ENCODE assay signal across 1 cellular context in genomic region chr11:66638177-66639065, GRCh38.
TF ChIP-seq lines count a peak whose summit lies in the region.

Gene RBM4 (plus strand): TSS chr11:66638703. CDS start chr11:66639712, 1,009 bp downstream.

TF ChIP-seq in K562, 482 proteins besides CTCF, POLR2A, EP300 and RAD21 (continued from another document):
- no peak for TF ChIP-seq ZKSCAN1 (IDR thresholded peaks at IDR 0.05; ENCODE audit: low read depth, low read length)
- peak; percentile 97 for TF ChIP-seq ZNF592 (IDR thresholded peaks at IDR 0.05)
- no peak for TF ChIP-seq ZNF785 (CRISPR knock-in tag; IDR thresholded peaks at IDR 0.05)
- TF ChIP-seq CREB3L1 (IDR thresholded peaks at IDR 0.05; ENCODE audit: borderline replicate concordance, low read depth): peak; percentile 63; the same call in 1 of the 2 replicates
- peak; percentile 25; the same call in 1 of the 2 replicates for TF ChIP-seq ZBTB17 (CRISPR knock-in tag; IDR thresholded peaks at IDR 0.05)
- TF ChIP-seq NCOA6 (IDR thresholded peaks at IDR 0.05): no peak
- no peak for TF ChIP-seq ZFP91 (CRISPR knock-in tag; IDR thresholded peaks at IDR 0.05)
- no peak for TF ChIP-seq TEAD2 (tag; IDR thresholded peaks at IDR 0.05)
- peak in 1 of 2 experiments; percentile 65; a peak in 1 of 4 replicates for TF ChIP-seq SIN3A (IDR thresholded peaks at IDR 0.05; ENCODE audit: borderline replicate concordance in 2 of 2, control insufficient read depth in 1 of 2, low read depth in 2 of 2, low read length in 2 of 2)
- no peak for TF ChIP-seq ZNF133 (CRISPR knock-in tag; IDR thresholded peaks at IDR 0.05)
- no peak for TF ChIP-seq MBD1 (CRISPR knock-in tag; IDR thresholded peaks at IDR 0.05)
- no peak; the same call in 1 of the 2 replicates for TF ChIP-seq ZNF384 (IDR thresholded peaks at IDR 0.05; ENCODE audit: low read depth, low read length)
- TF ChIP-seq PCBP1 (IDR thresholded peaks at IDR 0.05; ENCODE audit: low read depth, low read length, poor library complexity, severe bottlenecking): no peak
- TF ChIP-seq RERE (CRISPR knock-in tag; IDR thresholded peaks at IDR 0.05; ENCODE audit: borderline replicate concordance): no peak
- TF ChIP-seq ETS2 (tag; IDR thresholded peaks at IDR 0.05; ENCODE audit: borderline replicate concordance, poor library complexity, severe bottlenecking): no peak
- TF ChIP-seq NFRKB (IDR thresholded peaks at IDR 0.05; ENCODE audit: low read depth): peak; percentile 93
- no peak; the same call in 1 of the 2 replicates for TF ChIP-seq TOE1 (IDR thresholded peaks at IDR 0.05; ENCODE audit: borderline replicate concordance)
- TF ChIP-seq TOE1 (CRISPR knock-in tag; IDR thresholded peaks at IDR 0.05; ENCODE audit: borderline replicate concordance, low read depth): peak; percentile 70; the same call in 1 of the 2 replicates
- TF ChIP-seq ILK (tag; IDR thresholded peaks at IDR 0.05; ENCODE audit: borderline replicate concordance, low read depth): no peak
- TF ChIP-seq CAMTA2 (CRISPR knock-in tag; conservative IDR thresholded peaks at IDR 0.05): no peak
- no peak for TF ChIP-seq NUFIP1 (IDR thresholded peaks at IDR 0.05; ENCODE audit: partially characterized antibody)
- TF ChIP-seq BMI1 (IDR thresholded peaks at IDR 0.05; ENCODE audit: low read length): no peak
- no peak for TF ChIP-seq KHSRP (IDR thresholded peaks at IDR 0.05)
- no peak for TF ChIP-seq ZNF311 (CRISPR knock-in tag; IDR thresholded peaks at IDR 0.05)
- peak; percentile 26; the same call in 1 of the 2 replicates for TF ChIP-seq ESRRB (CRISPR knock-in tag; IDR thresholded peaks at IDR 0.05; ENCODE audit: borderline replicate concordance)
- TF ChIP-seq BDP1 (IDR thresholded peaks at IDR 0.05; ENCODE audit: insufficient read depth, insufficient read length): no peak
- TF ChIP-seq TAL1 (IDR thresholded peaks at IDR 0.05): no peak
- no peak for TF ChIP-seq ZNF143 (CRISPR knock-in tag; IDR thresholded peaks at IDR 0.05)
- peak; percentile 93 for TF ChIP-seq RBBP5 (IDR thresholded peaks at IDR 0.05; ENCODE audit: borderline replicate concordance, insufficient read depth, low read length, poor library complexity, severe bottlenecking)
- 0 out of 2 replicates have a peak, but pooled peaks have one; percentile 8 for TF ChIP-seq ELF1 (tag; IDR thresholded peaks at IDR 0.05)
- TF ChIP-seq MEF2D (tag; conservative IDR thresholded peaks at IDR 0.05; ENCODE audit: low read depth): 0 out of 2 replicates have a peak, but pooled peaks have one; percentile 36
- 0 out of 2 replicates have a peak, but pooled peaks have one; percentile 18 for TF ChIP-seq RHOXF2B (CRISPR knock-in tag; conservative IDR thresholded peaks at IDR 0.05)
